ENCODE assay signal across 8 cellular contexts in the genomic region with DNA sequence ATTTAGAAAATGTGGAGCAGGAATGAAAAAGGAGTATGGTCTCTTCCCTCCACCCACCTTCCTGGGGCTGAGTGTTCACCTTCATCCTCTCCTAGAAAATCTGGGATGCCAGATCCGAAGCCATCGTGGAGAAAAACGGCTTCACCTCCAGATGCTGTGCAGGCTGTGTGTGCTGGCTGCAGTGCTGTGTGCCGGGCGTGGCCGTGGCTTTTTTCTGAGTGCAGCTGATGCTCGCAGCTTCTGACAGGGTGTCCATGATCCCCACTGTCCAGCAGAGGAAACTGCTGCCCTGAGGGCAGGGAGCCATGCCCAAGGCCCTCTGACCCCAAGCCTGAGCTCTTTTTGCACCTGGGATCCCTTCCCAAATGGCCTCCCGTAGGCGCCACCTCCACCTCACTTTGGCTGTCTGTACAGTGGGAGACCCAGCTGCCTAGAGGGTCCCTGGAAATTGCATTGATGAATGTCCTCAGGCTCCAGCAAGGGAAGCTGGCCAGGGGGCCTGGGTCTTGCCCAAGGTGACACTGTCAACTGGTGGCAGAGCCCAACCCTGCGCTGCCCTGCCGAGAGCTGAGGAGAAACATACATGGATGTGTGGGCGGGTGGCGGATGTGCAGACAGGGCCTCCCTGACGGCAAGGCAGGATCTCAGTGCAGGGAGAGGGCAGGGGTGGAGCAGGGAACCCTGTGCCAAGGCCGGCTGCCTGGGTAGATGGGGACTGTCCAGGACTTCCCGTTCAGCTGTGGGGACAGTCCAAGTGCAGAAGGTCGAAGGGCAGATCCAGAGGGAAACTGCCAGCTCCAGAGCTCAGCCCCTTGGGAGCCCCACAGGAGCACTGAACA. TPM values are rescaled to one million over a fixed set of nuclear protein-coding genes. Genes with fewer than 3 reads are reported as not detected.
DNase-seq lines count a peak whose midpoint lies in the region; TF ChIP-seq lines count a peak whose summit lies in the region.

No MANE protein-coding gene starts in this region.

- H3K4me1 ChIP-seq in breast epithelium = peaks cover 8 to 23% of the 10 kb centered on the region in 2 donors

- no peaks in the 10 kb centered on the region for H3K27me3 ChIP-seq in breast epithelium

- no peak for TF ChIP-seq POLR2A in breast epithelium (IDR thresholded peaks at IDR 0.05)

- peak; percentile 53 to 65 for DNase-seq in breast epithelium (ENCODE audit: low spot score in 2 of 2)
- DNase-seq in MCF 10A (ENCODE audit: unreplicated experiment) = no peak
- peak; percentile 20 for DNase-seq in activated naive CD4-positive, alpha-beta T cell treated with anti-CD3 and anti-CD28 coated beads, Interleukin-2, amount 10 ng/mL, durations not matched to agents 7 days and 5 days
- DNase-seq in mesenteric fat pad (ENCODE audit: low spot score) = peak; percentile 87
- peak; percentile 41 for DNase-seq in ureter (ENCODE audit: low spot score)
- DNase-seq in retina = no peak
- no peak for DNase-seq in NCI-H2227 (lab: John Stamatoyannopoulos, UW; ENCODE audit: unreplicated experiment)
- DNase-seq in endothelial cell (ENCODE audit: low spot score) = no peak

- CTCF ChIA-PET in MCF 10A (lab: Yijun Ruan, JAX) = interaction anchor here (0.6 to 1.1 kb wide), 4 partner anchors 10 to 366 kb away, joined by 3 to 4 read pairs (median 4); no protein-coding TSS in a partner anchor
- CTCF ChIA-PET in activated naive CD4-positive, alpha-beta T cell treated with anti-CD3 and anti-CD28 coated beads, Interleukin-2, amount 10 ng/mL, durations not matched to agents 7 days and 5 days (lab: Charles Lee) = interaction anchor here (0.7 to 0.9 kb wide), 2 partner anchors 112 to 119 kb away, joined by 3 to 4 read pairs; no protein-coding TSS in a partner anchor

- intact Hi-C loops in breast epithelium (cut with DNase I; ENCODE audit: low total_unique reads) = no loop called here
- intact Hi-C loops in MCF 10A (cut with micrococcal nuclease) = loop anchor here (10.0 kb wide), 1 partner anchor 149 kb away; no protein-coding TSS in a partner anchor

- H3K9me3 ChIP-seq in breast epithelium = no peaks in the 10 kb centered on the region

- H3K36me3 Mint-ChIP-seq in MCF 10A (ENCODE audit: insufficient read depth, unreplicated experiment) (peaks cover 4% of the 10 kb centered on the region), endothelial cell (ENCODE audit: low read depth, unreplicated experiment) (no peaks in the 10 kb centered on the region)
- H3K36me3 Mint-ChIP-seq in activated naive CD4-positive, alpha-beta T cell treated with anti-CD3 and anti-CD28 coated beads, Interleukin-2, amount 10 ng/mL, durations not matched to agents 7 days and 5 days = no peaks in the 10 kb centered on the region

- no peaks in the 10 kb centered on the region for H3K36me3 ChIP-seq in breast epithelium

- H3K4me1 Mint-ChIP-seq in MCF 10A (ENCODE audit: insufficient read depth, unreplicated experiment) (peaks cover 10% of the 10 kb centered on the region), endothelial cell (ENCODE audit: unreplicated experiment) (no peaks in the 10 kb centered on the region)
- peaks cover 9% of the 10 kb centered on the region for H3K4me1 Mint-ChIP-seq in activated naive CD4-positive, alpha-beta T cell treated with anti-CD3 and anti-CD28 coated beads, Interleukin-2, amount 10 ng/mL, durations not matched to agents 7 days and 5 days

- H3K27ac ChIP-seq in breast epithelium = peak overlapping the region; percentile 78

- H3K4me3 Mint-ChIP-seq in MCF 10A (ENCODE audit: unreplicated experiment) (no peak overlapping the region), endothelial cell (ENCODE audit: unreplicated experiment) (no peak overlapping the region)
- H3K4me3 Mint-ChIP-seq in activated naive CD4-positive, alpha-beta T cell treated with anti-CD3 and anti-CD28 coated beads, Interleukin-2, amount 10 ng/mL, durations not matched to agents 7 days and 5 days = no peak overlapping the region

- no TSS peak for BruUV-seq in MCF 10A (replicated peaks; lab: Mats Ljungman, UMichigan)

- H3K27me3 Mint-ChIP-seq in MCF 10A (ENCODE audit: insufficient read depth, unreplicated experiment) = no peaks in the 10 kb centered on the region
- peaks cover 3% of the 10 kb centered on the region for H3K27me3 Mint-ChIP-seq in activated naive CD4-positive, alpha-beta T cell treated with anti-CD3 and anti-CD28 coated beads, Interleukin-2, amount 10 ng/mL, durations not matched to agents 7 days and 5 days
- peaks cover 7% of the 10 kb centered on the region for H3K27me3 Mint-ChIP-seq in endothelial cell (ENCODE audit: unreplicated experiment)

- no peak overlapping the region for H3K27ac Mint-ChIP-seq in MCF 10A (ENCODE audit: low read depth, unreplicated experiment)
- no peak overlapping the region for H3K27ac Mint-ChIP-seq in activated naive CD4-positive, alpha-beta T cell treated with anti-CD3 and anti-CD28 coated beads, Interleukin-2, amount 10 ng/mL, durations not matched to agents 7 days and 5 days
- H3K27ac Mint-ChIP-seq in endothelial cell (ENCODE audit: unreplicated experiment) = no peak overlapping the region

- POLR2A ChIA-PET in MCF 10A (lab: Yijun Ruan, JAX) = interaction anchor here (0.6 to 1.7 kb wide), 3 partner anchors 11 to 1097 kb away, joined by 3 to 7 read pairs (median 3); no protein-coding TSS in a partner anchor

- H3K4me3 ChIP-seq in breast epithelium = peak overlapping the region in 1 of 3 donors; percentile 19

- TF ChIP-seq CTCF in breast epithelium (IDR thresholded peaks at IDR 0.05) (no peak), MCF 10A (IDR thresholded peaks at IDR 0.05; ENCODE audit: unreplicated experiment) (no peak), endothelial cell (IDR thresholded peaks at IDR 0.05; ENCODE audit: unreplicated experiment) (no peak)

- no peaks in the 10 kb centered on the region for H3K9me3 Mint-ChIP-seq in MCF 10A (ENCODE audit: unreplicated experiment)
- no peaks in the 10 kb centered on the region for H3K9me3 Mint-ChIP-seq in activated naive CD4-positive, alpha-beta T cell treated with anti-CD3 and anti-CD28 coated beads, Interleukin-2, amount 10 ng/mL, durations not matched to agents 7 days and 5 days
- no peaks in the 10 kb centered on the region for H3K9me3 Mint-ChIP-seq in endothelial cell (ENCODE audit: unreplicated experiment)

RNA-seq across cellular contexts. Expression of gene BEGAIN, which starts 53.4 kb away (rescaled TPM):
- total RNA-seq in breast epithelium (1 to 10 TPM in 2 of 3 donors, under 1 TPM in 1; 0.64 to 4.1 (median 2.0) TPM), MCF 10A (2022) (3.6 and 7.0 TPM in 2 replicates), mesenteric fat pad (2.2 TPM), ureter (4.2 TPM), endothelial cell (ENCODE audit: unreplicated experiment) (1.6 TPM)

Comparison
In these comparisons a context has a peak if more than half of its experiments do, and no peak if none do; other contexts are left out.
1. DNase-seq: peak in breast epithelium (2 of 2), activated naive CD4-positive, alpha-beta T cell treated with anti-CD3 and anti-CD28 coated beads, Interleukin-2, amount 10 ng/mL, durations not matched to agents 7 days and 5 days (single experiment), mesenteric fat pad (single experiment) and ureter (single experiment); none in MCF 10A (single experiment), retina (single experiment), NCI-H2227 (single experiment) and endothelial cell (single experiment).